8 cellular contexts compared by ENCODE assay signal in genomic region chr1:117120774-117121588, GRCh38. TPM values are rescaled to one million over a fixed set of nuclear protein-coding genes. Genes with fewer than 3 reads are reported as not detected.
DNase-seq lines count a peak whose midpoint lies in the region; ATAC-seq and TF ChIP-seq lines count a peak whose summit lies in the region.

No MANE protein-coding gene starts in this region.

- H3K9ac ChIP-seq in IMR-90 (ENCODE audit: low read depth, low read length) (peak overlapping the region; percentile 63), skeletal muscle satellite cell (ENCODE audit: low read depth, low read length) (peak overlapping the region; percentile 90)

- DNase-seq in DMS153 treated with DMSO at 0.1 percent for 48 hours (lab: John Stamatoyannopoulos, UW; ENCODE audit: unreplicated experiment): peak; percentile 30
- no peak for DNase-seq in DMS153 (lab: John Stamatoyannopoulos, UW)
- peak; percentile 57 for DNase-seq in IMR-90
- DNase-seq in activated naive CD8-positive, alpha-beta T cell treated with anti-CD3 and anti-CD28 coated beads, Interleukin-2, amount 50 U/mL, for 16 hours (ENCODE audit: low read depth, low spot score): peak; percentile 3
- DNase-seq in iPS DF 6.9 (ENCODE audit: low read depth, low spot score): no peak
- DNase-seq in NCI-H1930 (lab: John Stamatoyannopoulos, UW): no peak

- peak overlapping the region; percentile 75 to 83 for H4K8ac ChIP-seq in IMR-90 (ENCODE audit: low read depth in 2 of 2, low read length in 2 of 2)

- H3K23ac ChIP-seq in IMR-90 (ENCODE audit: low read depth, low read length): peak overlapping the region; percentile 83

- H3K27me3 ChIP-seq in IMR-90 (ENCODE audit: control insufficient read depth, insufficient read depth, low read length) (peaks cover 3% of the 10 kb centered on the region), iPS DF 6.9 (ENCODE audit: control insufficient read depth, insufficient read depth, low read length) (no peaks in the 10 kb centered on the region), skeletal muscle satellite cell (ENCODE audit: control insufficient read depth, insufficient read depth, low read length) (peaks cover 13% of the 10 kb centered on the region)

- POLR2A ChIA-PET in IMR-90 (lab: Charles Lee; ENCODE audit: unreplicated experiment): no interaction called here

- H3K9me1 ChIP-seq in IMR-90 (ENCODE audit: insufficient read depth, low read length): peaks cover 5% of the 10 kb centered on the region; the same call in 1 of the 2 replicates

- H3K9me3 ChIP-seq in IMR-90 (ENCODE audit: control insufficient read depth, insufficient read depth, low read length): no peaks in the 10 kb centered on the region
- no peaks in the 10 kb centered on the region for H3K9me3 ChIP-seq in iPS DF 6.9 (ENCODE audit: control insufficient read depth, insufficient read depth, low read length)
- H3K9me3 ChIP-seq in skeletal muscle satellite cell (replicated peaks; ENCODE audit: low read length): no peaks in the 10 kb centered on the region

- no peak overlapping the region for H3K18ac ChIP-seq in IMR-90 (ENCODE audit: low read depth, low read length)

- H2BK15ac ChIP-seq in IMR-90 (ENCODE audit: low read depth, low read length): 0 out of 3 replicates have a peak overlapping the region, but pooled peaks have one; percentile 44

- peak overlapping the region; percentile 51 for H3K4ac ChIP-seq in IMR-90 (ENCODE audit: low read depth, low read length)

- no TSS peak for BruUV-seq in IMR-90 (replicated peaks; lab: Mats Ljungman, UMichigan)

- H3K14ac ChIP-seq in IMR-90 (replicated peaks; ENCODE audit: low read depth, low read length): peak overlapping the region; percentile 12

- H3K4me1 ChIP-seq in IMR-90 (ENCODE audit: control insufficient read depth, insufficient read depth, low read length) (peaks cover 8% of the 10 kb centered on the region; the same call in 1 of the 2 replicates), iPS DF 6.9 (ENCODE audit: control insufficient read depth, insufficient read depth, low read length) (peaks cover 4% of the 10 kb centered on the region), skeletal muscle satellite cell (ENCODE audit: control insufficient read depth, insufficient read depth, low read length) (peaks cover 14% of the 10 kb centered on the region)

- ATAC-seq in IMR-90 (ENCODE audit: low read depth): peak; percentile 46
- no peak for ATAC-seq in HG02870 (IDR thresholded peaks at IDR 0.05; ENCODE audit: unreplicated experiment)

- H2AK5ac ChIP-seq in IMR-90 (ENCODE audit: low read depth, low read length): peak overlapping the region; percentile 84

- TF ChIP-seq CTCF in IMR-90 (conservative IDR thresholded peaks at IDR 0.05; ENCODE audit: low read depth, low read length): no peak

- H3K56ac ChIP-seq in IMR-90 (ENCODE audit: extremely low read depth, insufficient read depth, low read length): peak overlapping the region; percentile 1

- CTCF ChIA-PET in IMR-90 (lab: Yijun Ruan, JAX): interaction anchor here (1.5 kb wide), 1 partner anchor 8 kb away, joined by 5 read pairs; no protein-coding TSS in a partner anchor

- no peak overlapping the region for H2BK20ac ChIP-seq in IMR-90 (ENCODE audit: low read depth, low read length)

- H3K36me3 ChIP-seq in IMR-90 (ENCODE audit: control insufficient read depth, insufficient read depth, low read length) (peaks cover 4% of the 10 kb centered on the region; the same call in 1 of the 2 replicates), iPS DF 6.9 (ENCODE audit: control insufficient read depth, insufficient read depth, low read length) (peaks cover 3% of the 10 kb centered on the region; the same call in 1 of the 2 replicates), skeletal muscle satellite cell (ENCODE audit: insufficient read depth, low read length) (no peaks in the 10 kb centered on the region)

- in situ Hi-C loops in IMR-90 (cut with MboI; ENCODE audit: low sequenced_read_pairs): loop anchor here (10.0 kb wide), 1 partner anchor 46 kb away; no protein-coding TSS in a partner anchor

- H3K4me2 ChIP-seq in IMR-90 (ENCODE audit: low read depth, low read length) (peak overlapping the region; percentile 74), skeletal muscle satellite cell (ENCODE audit: low read length) (peak overlapping the region; percentile 95)

- WGBS in IMR-90 (ENCODE audit: extremely low coverage in 2 of 2, insufficient read length in 1 of 2), 2 experiments: 15% methylated on average over 8 of the region's 29 CpGs; no CpG with 5 or more reads in 1 of the 2 experiments
- no CpG with 5 or more reads among the region's 29 CpGs for WGBS in iPS DF 6.9 (ENCODE audit: insufficient coverage, insufficient read length)

- H2AK9ac ChIP-seq in IMR-90 (replicated peaks; ENCODE audit: low read depth, low read length, poor library complexity): peak overlapping the region; percentile 74

- TF ChIP-seq RAD21 in IMR-90 (IDR thresholded peaks at IDR 0.05; ENCODE audit: low read length): no peak

- H3K27ac ChIP-seq in IMR-90 (ENCODE audit: insufficient read depth, low read length) (peak overlapping the region; percentile 69), iPS DF 6.9 (ENCODE audit: low read length) (no peak overlapping the region)

- H4K5ac ChIP-seq in IMR-90 (ENCODE audit: low read depth, low read length): peak overlapping the region; percentile 35; the same call in 1 of the 2 replicates

- no peak for TF ChIP-seq POLR2A in IMR-90 (IDR thresholded peaks at IDR 0.05; ENCODE audit: low read depth, low read length)

- peak overlapping the region; percentile 99 for H2AFZ ChIP-seq in IMR-90 (replicated peaks; ENCODE audit: low read length, poor library complexity)

- peak overlapping the region; percentile 53 for H3K4me3 ChIP-seq in IMR-90 (ENCODE audit: insufficient read depth, low read depth, low read length)
- H3K4me3 ChIP-seq in iPS DF 6.9 (ENCODE audit: low read length): peak overlapping the region; percentile 46; the same call in 1 of the 2 replicates
- peak overlapping the region; percentile 89 for H3K4me3 ChIP-seq in skeletal muscle satellite cell (ENCODE audit: low read length)

- dilution Hi-C loops in IMR-90 (cut with HindIII; ENCODE audit: low sequenced_read_pairs, unreplicated experiment): no loop called here

- H4K91ac ChIP-seq in IMR-90 (ENCODE audit: insufficient read depth, low read depth, low read length): peak overlapping the region; percentile 31; the same call in 1 of the 2 replicates

- intact Hi-C loops in IMR-90 (cut with micrococcal nuclease): loop anchor here (2.0 kb wide), 1 partner anchor 52 kb away; no protein-coding TSS in a partner anchor

- H2BK5ac ChIP-seq in IMR-90 (ENCODE audit: low read depth, low read length, poor library complexity, severe bottlenecking): peak overlapping the region; percentile 61

- H2BK120ac ChIP-seq in IMR-90 (ENCODE audit: low read depth, low read length): peak overlapping the region; percentile 14; the same call in 1 of the 2 replicates

- peaks cover 5 to 9% of the 10 kb centered on the region in 2 experiments; a peak in 1 of 4 replicates for H3K79me1 ChIP-seq in IMR-90 (ENCODE audit: low read depth in 1 of 2, low read length in 2 of 2)

- no peaks in the 10 kb centered on the region for H4K20me1 ChIP-seq in IMR-90 (ENCODE audit: insufficient read depth, low read length)

TF ChIP-seq in IMR-90, 13 proteins besides CTCF, POLR2A, EP300 and RAD21:
- TF ChIP-seq CHD1 (IDR thresholded peaks at IDR 0.05; ENCODE audit: low read depth, low read length) (no peak), FOS (IDR thresholded peaks at IDR 0.05; ENCODE audit: low read depth, low read length) (no peak), MAFK (IDR thresholded peaks at IDR 0.05; ENCODE audit: low read depth, low read length) (no peak)

RNA-seq across cellular contexts. Expression of gene TRIM45, which starts 0.6 kb away (rescaled TPM):
- 1.7 and 2.0 TPM in 2 replicates for total RNA-seq in IMR-90 (2012; rRNA removed)
- polyA plus RNA-seq in IMR-90 (2012; rRNA removed): 4.1 and 5.1 TPM in 2 replicates
- 2.1 and 2.9 TPM in 2 replicates for polyA plus RNA-seq in IMR-90 (2012; cell fraction: cytosol; rRNA removed)
- 19.8 and 36.5 TPM in 2 replicates for polyA plus RNA-seq in IMR-90 (2012; cell fraction: nucleus; rRNA removed; ENCODE audit: low replicate concordance)
- 1.3 and 2.6 TPM in 2 replicates for total RNA-seq in skeletal muscle satellite cell (2012; rRNA removed)

Comparison
In these comparisons a context has a peak if more than half of its experiments do, and no peak if none do; other contexts are left out.
1. DNase-seq: peak in DMS153 treated with DMSO at 0.1 percent for 48 hours (single experiment), IMR-90 (single experiment) and activated naive CD8-positive, alpha-beta T cell treated with anti-CD3 and anti-CD28 coated beads, Interleukin-2, amount 50 U/mL, for 16 hours (single experiment); none in DMS153 (single experiment), iPS DF 6.9 (single experiment) and NCI-H1930 (0 of 2).
2. Peak in every context shown above with its lines, with median percentiles within 50 percentile points of each other: H3K4me3 ChIP-seq.